Comparison of ENCODE assay signal across 9 cellular contexts in genomic region chr19:2469102-2469914, GRCh38. TPM values are rescaled to one million over a fixed set of nuclear protein-coding genes. Genes with fewer than 3 reads are reported as not detected.
DNase-seq lines count a peak whose midpoint lies in the region; ATAC-seq and TF ChIP-seq lines count a peak whose summit lies in the region.
"Had no signal": no experiment of that assay in that cellular context is flagged by ENCODE, and none has a peak within 500 bp of the region (broad histone marks: within the 10 kb centered on the region; RNA-seq: fewer than 3 reads in every experiment).

No MANE protein-coding gene starts in this region.

- H3K4me2 ChIP-seq in DND-41 (ENCODE audit: insufficient read depth, low read length) (no peak overlapping the region), mesenchymal stem cell (ENCODE audit: low read length, poor library complexity, severe bottlenecking) (no peak overlapping the region)

- H3K79me2 ChIP-seq in DND-41 (ENCODE audit: insufficient read depth, low read length), result no peaks in the 10 kb centered on the region

- TF ChIP-seq CTCF in DND-41 (IDR thresholded peaks at IDR 0.05; ENCODE audit: borderline replicate concordance, extremely low read depth, low read length, poor library complexity, severe bottlenecking), result no peak

- H3K4ac ChIP-seq in mesenchymal stem cell (ENCODE audit: low read depth in 1 of 2, low read length in 2 of 2), result no peak overlapping the region

- no peak overlapping the region for H3K18ac ChIP-seq in mesenchymal stem cell (ENCODE audit: low read depth in 1 of 2, low read length in 2 of 2)

- ATAC-seq in DND-41 (ENCODE audit: insufficient read depth, low read depth), result 0 out of 3 replicates have a peak, but pooled peaks have one; percentile 7
- no peak for ATAC-seq in HG03442 (IDR thresholded peaks at IDR 0.05; ENCODE audit: unreplicated experiment)
- ATAC-seq in HG02642 (IDR thresholded peaks at IDR 0.05; ENCODE audit: poor library complexity, unreplicated experiment), result no peak
- ATAC-seq in GM19467 (IDR thresholded peaks at IDR 0.05; ENCODE audit: unreplicated experiment), result no peak

- H3K4me3 ChIP-seq in DND-41 (ENCODE audit: low read depth in 1 of 2, low read length in 2 of 2) (no peak overlapping the region), HUES6 (ENCODE audit: low read depth, low read length) (peak overlapping the region; percentile 14; the same call in 1 of the 2 replicates), mesenchymal stem cell (ENCODE audit: insufficient read depth in 1 of 2, low read depth in 1 of 2, low read length in 2 of 2) (no peak overlapping the region)

- H3K36me3 Mint-ChIP-seq in activated naive CD8-positive, alpha-beta T cell, result no peaks in the 10 kb centered on the region

- no peaks in the 10 kb centered on the region for H3K27me3 Mint-ChIP-seq in activated naive CD8-positive, alpha-beta T cell

- peaks cover 11% of the 10 kb centered on the region for H3K4me1 Mint-ChIP-seq in activated naive CD8-positive, alpha-beta T cell (ENCODE audit: low read depth)

- H3K9ac ChIP-seq in DND-41 (ENCODE audit: low read depth, low read length) (no peak overlapping the region), HUES6 (ENCODE audit: low read length) (peak overlapping the region; percentile 53), mesenchymal stem cell (ENCODE audit: low read length) (peak overlapping the region; percentile 45)

- no peak overlapping the region for H2BK5ac ChIP-seq in mesenchymal stem cell (ENCODE audit: low read depth, low read length, poor library complexity, severe bottlenecking)

- no peak overlapping the region for H2BK120ac ChIP-seq in mesenchymal stem cell (ENCODE audit: low read depth, low read length)

- H3K27ac Mint-ChIP-seq in activated naive CD8-positive, alpha-beta T cell, result no peak overlapping the region

- no peak overlapping the region for H2BK12ac ChIP-seq in mesenchymal stem cell (ENCODE audit: low read length in 2 of 2)

- peak overlapping the region; percentile 57 for H4K8ac ChIP-seq in mesenchymal stem cell (ENCODE audit: low read length)

- peak overlapping the region; percentile 14; the same call in 1 of the 2 replicates for H3K27ac ChIP-seq in DND-41 (ENCODE audit: low read length)
- no peak overlapping the region; the same call in 1 of the 2 replicates for H3K27ac ChIP-seq in HUES6 (ENCODE audit: low read depth, low read length)
- H3K27ac ChIP-seq in mesenchymal stem cell (ENCODE audit: low read length, poor library complexity, severe bottlenecking), result no peak overlapping the region

- no peak overlapping the region for H3K14ac ChIP-seq in mesenchymal stem cell (ENCODE audit: low read length in 2 of 2)

- WGBS in mesenchymal stem cell, result 13% methylated on average over 23 of the region's 23 CpGs

- no peaks in the 10 kb centered on the region for H3K27me3 ChIP-seq in DND-41 (ENCODE audit: insufficient read depth, low read length, poor library complexity)
- H3K27me3 ChIP-seq in HUES6 (ENCODE audit: control insufficient read depth, insufficient read depth, low read length), result no peaks in the 10 kb centered on the region
- H3K27me3 ChIP-seq in mesenchymal stem cell (ENCODE audit: control insufficient read depth in 1 of 2, insufficient read depth in 1 of 2, low read length in 2 of 2), result no peaks in the 10 kb centered on the region

- H4K91ac ChIP-seq in mesenchymal stem cell (ENCODE audit: low read length), result peak overlapping the region; percentile 4

- H3K4me3 Mint-ChIP-seq in activated naive CD8-positive, alpha-beta T cell, result peak overlapping the region; percentile 46

- H3K9me3 ChIP-seq in DND-41 (ENCODE audit: insufficient read depth, low read length, severe bottlenecking) (no peaks in the 10 kb centered on the region), HUES6 (ENCODE audit: control insufficient read depth, insufficient read depth, low read depth, low read length) (no peaks in the 10 kb centered on the region), mesenchymal stem cell (ENCODE audit: control insufficient read depth, low read length) (no peaks in the 10 kb centered on the region)

- no peaks in the 10 kb centered on the region for H3K9me3 Mint-ChIP-seq in activated naive CD8-positive, alpha-beta T cell (ENCODE audit: low read depth)

- H2AFZ ChIP-seq in DND-41 (ENCODE audit: low read depth, low read length) (no peak overlapping the region), mesenchymal stem cell (ENCODE audit: low read depth, low read length) (no peak overlapping the region)

- DNase-seq in DND-41 (peak; percentile 39), mesenchymal stem cell (peak; percentile 83), iPS-NIHi7 (ENCODE audit: extremely low spot score) (no peak)

- no peaks in the 10 kb centered on the region for H3K79me1 ChIP-seq in mesenchymal stem cell (replicated peaks; ENCODE audit: low read length, poor library complexity, severe bottlenecking)

- H3K4me1 ChIP-seq in DND-41 (ENCODE audit: insufficient read depth, low read length) (peaks cover 11% of the 10 kb centered on the region), HUES6 (ENCODE audit: control insufficient read depth, insufficient read depth, low read length) (peaks cover 6% of the 10 kb centered on the region), mesenchymal stem cell (ENCODE audit: control insufficient read depth, insufficient read depth, low read depth, low read length) (peaks cover 6% of the 10 kb centered on the region)

- no peaks in the 10 kb centered on the region for H3K36me3 ChIP-seq in DND-41 (ENCODE audit: insufficient read depth, low read length)
- no peaks in the 10 kb centered on the region for H3K36me3 ChIP-seq in HUES6 (ENCODE audit: control insufficient read depth, insufficient read depth, low read length)
- H3K36me3 ChIP-seq in mesenchymal stem cell (ENCODE audit: control insufficient read depth in 1 of 2, insufficient read depth in 2 of 2, low read depth in 1 of 2, low read length in 2 of 2), result no peaks in the 10 kb centered on the region

- H4K20me1 ChIP-seq in DND-41 (ENCODE audit: insufficient read depth, low read length), result no peaks in the 10 kb centered on the region

- H3K23ac ChIP-seq in mesenchymal stem cell (ENCODE audit: low read length in 2 of 2), result no peak overlapping the region

- no peak overlapping the region for H2AK5ac ChIP-seq in mesenchymal stem cell (ENCODE audit: low read length, severe bottlenecking)

- no peak overlapping the region for H2BK15ac ChIP-seq in mesenchymal stem cell (ENCODE audit: low read depth, poor library complexity, severe bottlenecking)

RNA-seq across cellular contexts. Expression of gene GADD45B, which starts 6.6 kb away (rescaled TPM):
- polyA plus RNA-seq in mesenchymal stem cell (2013, experiment 1 of 2), result 57.8 TPM
- polyA plus RNA-seq in mesenchymal stem cell (2013, experiment 2 of 2), result 51.9 TPM
- polyA plus RNA-seq: neural cell had no signal

RNA-seq across cellular contexts. Expression of gene LMNB2, which starts 12.5 kb away (rescaled TPM):
- polyA plus RNA-seq in mesenchymal stem cell (2013, experiment 1 of 2), result 37.7 TPM
- 35.4 TPM for polyA plus RNA-seq in mesenchymal stem cell (2013, experiment 2 of 2)

RNA-seq across cellular contexts. Expression of gene TIMM13, which starts 41.9 kb away (rescaled TPM):
- polyA plus RNA-seq in mesenchymal stem cell (2013, experiment 1 of 2), result 92.8 TPM
- polyA plus RNA-seq in mesenchymal stem cell (2013, experiment 2 of 2), result 91.7 TPM
